Comparison of ENCODE assay signal across 10 cellular contexts in the genomic region with DNA sequence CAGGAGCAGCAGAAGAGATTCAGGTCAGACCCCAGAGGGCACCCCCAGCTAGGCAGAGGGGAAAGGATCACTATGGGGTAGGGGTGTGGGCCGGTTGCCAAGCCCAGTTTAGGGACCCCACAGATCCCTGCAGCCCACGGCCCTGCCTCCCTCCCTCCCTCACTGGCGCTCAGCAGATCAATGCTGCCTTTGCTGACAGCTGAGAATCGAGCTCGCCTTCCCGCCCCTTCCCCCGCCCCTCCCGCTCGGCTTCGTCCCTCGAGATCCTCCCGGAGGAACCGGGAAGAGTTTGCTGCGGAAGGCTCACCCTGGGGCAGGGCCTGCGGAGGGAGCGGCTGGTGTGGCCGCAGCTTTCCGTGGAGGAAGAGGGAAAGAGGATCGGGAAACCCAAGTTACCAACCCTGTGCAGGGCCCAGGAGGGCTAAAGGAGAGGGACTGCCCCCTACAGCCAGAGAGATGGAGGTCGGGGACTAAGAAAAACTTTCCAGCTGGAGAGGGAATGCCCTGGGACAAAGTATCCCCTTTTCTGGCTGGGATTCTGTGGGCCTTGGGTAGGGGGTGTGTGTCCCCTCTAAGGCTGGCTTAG. TPM values are rescaled to one million over a fixed set of nuclear protein-coding genes. Genes with fewer than 3 reads are reported as not detected.
DNase-seq lines count a peak whose midpoint lies in the region; ATAC-seq and TF ChIP-seq lines count a peak whose summit lies in the region.
"Had no signal": no experiment of that assay in that cellular context is flagged by ENCODE, and none has a peak within 500 bp of the region (broad histone marks: within the 10 kb centered on the region; RNA-seq: fewer than 3 reads in every experiment).

No MANE protein-coding gene starts in this region.

- H3K4me3 ChIP-seq in iPS-20b (ENCODE audit: low read length) = peak overlapping the region; percentile 64

- no peak overlapping the region for H3K27ac ChIP-seq in iPS-20b (ENCODE audit: low read length)
- H3K27ac ChIP-seq: HL-60 had no signal

- peaks cover 13% of the 10 kb centered on the region for H3K4me1 Mint-ChIP-seq in activated B cell treated with CpG ODN at 0.5 μM for 24 hours
- peaks cover 23% of the 10 kb centered on the region for H3K4me1 Mint-ChIP-seq in stimulated activated memory B cell treated with anti-CD40 and anti-IgM and Interleukin-4, amounts not matched to agents 10 μg/mL and 1 μg/mL and 100 μg/mL, for 72 hours

- peaks cover 10% of the 10 kb centered on the region for H3K36me3 Mint-ChIP-seq in activated B cell treated with CpG ODN at 0.5 μM for 24 hours (ENCODE audit: low read depth)
- H3K36me3 Mint-ChIP-seq in stimulated activated memory B cell treated with anti-CD40 and anti-IgM and Interleukin-4, amounts not matched to agents 10 μg/mL and 1 μg/mL and 100 μg/mL, for 72 hours = peaks cover 12% of the 10 kb centered on the region

- POLR2A ChIA-PET in activated B cell treated with CpG ODN at 0.5 μM for 24 hours (lab: Charles Lee) = no interaction called here
- POLR2A ChIA-PET in GM10248 (lab: Yijun Ruan, JAX) = no interaction called here

- no peaks in the 10 kb centered on the region for H3K36me3 ChIP-seq in iPS-20b (ENCODE audit: insufficient read depth, low read depth, low read length)

- no peaks in the 10 kb centered on the region for H3K9me3 Mint-ChIP-seq in activated B cell treated with CpG ODN at 0.5 μM for 24 hours
- H3K9me3 Mint-ChIP-seq in stimulated activated memory B cell treated with anti-CD40 and anti-IgM and Interleukin-4, amounts not matched to agents 10 μg/mL and 1 μg/mL and 100 μg/mL, for 72 hours = no peaks in the 10 kb centered on the region

- peaks cover 28% of the 10 kb centered on the region for H3K27me3 Mint-ChIP-seq in activated B cell treated with CpG ODN at 0.5 μM for 24 hours
- H3K27me3 Mint-ChIP-seq in stimulated activated memory B cell treated with anti-CD40 and anti-IgM and Interleukin-4, amounts not matched to agents 10 μg/mL and 1 μg/mL and 100 μg/mL, for 72 hours = peaks cover 52% of the 10 kb centered on the region

- H3K9me3 ChIP-seq in iPS-20b (ENCODE audit: insufficient read depth, low read depth, low read length) = peaks cover 1% of the 10 kb centered on the region; the same call in 1 of the 2 replicates

- H3K27me3 ChIP-seq in iPS-20b (ENCODE audit: insufficient read depth, low read length) = peaks cover 50% of the 10 kb centered on the region

- no peak for TF ChIP-seq CTCF in activated B cell treated with CpG ODN at 0.5 μM for 24 hours (IDR thresholded peaks at IDR 0.05)
- no peak for TF ChIP-seq CTCF in GM10248 (IDR thresholded peaks at IDR 0.05; ENCODE audit: control extremely low read depth, extremely low read depth, low read depth, missing control alignments)

- peaks cover 8% of the 10 kb centered on the region; the same call in 1 of the 2 replicates for H3K4me1 ChIP-seq in iPS-20b (ENCODE audit: insufficient read depth, low read length)

- no peak overlapping the region for H3K9ac ChIP-seq in iPS-20b (ENCODE audit: low read depth, low read length)

- DNase-seq in NCI-H2227 (lab: John Stamatoyannopoulos, UW; ENCODE audit: unreplicated experiment) = peak; percentile 48
- no peak for DNase-seq in NCI-H2227 treated with DMSO at 0.1 percent for 48 hours (lab: John Stamatoyannopoulos, UW)
- no peak for DNase-seq in activated B cell treated with CpG ODN at 0.5 μM for 24 hours
- DNase-seq in NCI-H1436 (lab: John Stamatoyannopoulos, UW) = no peak
- DNase-seq in DMS153 treated with DMSO at 0.1 percent for 48 hours (lab: John Stamatoyannopoulos, UW; ENCODE audit: unreplicated experiment) = no peak
- DNase-seq in GM10248 (ENCODE audit: extremely low spot score) = no peak
- DNase-seq: COR-L47 had no signal

- CTCF ChIA-PET in activated B cell treated with CpG ODN at 0.5 μM for 24 hours (lab: Charles Lee) = no interaction called here
- CTCF ChIA-PET in GM10248 (lab: Yijun Ruan, JAX) = interaction anchor here (0.9 to 2.2 kb wide), 6 partner anchors 8 to 170 kb away, joined by 3 to 19 read pairs (median 6); no protein-coding TSS in a partner anchor

- intact Hi-C loops in activated B cell treated with CpG ODN at 0.5 μM for 24 hours (cut with micrococcal nuclease) = no loop called here

- peak overlapping the region; percentile 69 for H3K4me3 Mint-ChIP-seq in activated B cell treated with CpG ODN at 0.5 μM for 24 hours
- H3K4me3 Mint-ChIP-seq in stimulated activated memory B cell treated with anti-CD40 and anti-IgM and Interleukin-4, amounts not matched to agents 10 μg/mL and 1 μg/mL and 100 μg/mL, for 72 hours = peak overlapping the region; percentile 62

- no peak overlapping the region for H3K27ac Mint-ChIP-seq in activated B cell treated with CpG ODN at 0.5 μM for 24 hours
- peak overlapping the region; percentile 33 for H3K27ac Mint-ChIP-seq in stimulated activated memory B cell treated with anti-CD40 and anti-IgM and Interleukin-4, amounts not matched to agents 10 μg/mL and 1 μg/mL and 100 μg/mL, for 72 hours

- no peak for ATAC-seq in activated B cell treated with CpG ODN at 0.5 μM for 24 hours (ENCODE audit: low read depth)
- no peak for ATAC-seq in stimulated activated memory B cell treated with anti-CD40 and anti-IgM and Interleukin-4, amounts not matched to agents 10 μg/mL and 1 μg/mL and 100 μg/mL, for 72 hours

RNA-seq across cellular contexts. Expression of gene KCNQ4, which starts 1.1 kb away (rescaled TPM):
- 0.20 and 0.27 TPM in 2 replicates for total RNA-seq in activated B cell treated with CpG ODN at 0.5 μM for 24 hours
